ENCODE assay signal across 1 cellular context in the genomic region with DNA sequence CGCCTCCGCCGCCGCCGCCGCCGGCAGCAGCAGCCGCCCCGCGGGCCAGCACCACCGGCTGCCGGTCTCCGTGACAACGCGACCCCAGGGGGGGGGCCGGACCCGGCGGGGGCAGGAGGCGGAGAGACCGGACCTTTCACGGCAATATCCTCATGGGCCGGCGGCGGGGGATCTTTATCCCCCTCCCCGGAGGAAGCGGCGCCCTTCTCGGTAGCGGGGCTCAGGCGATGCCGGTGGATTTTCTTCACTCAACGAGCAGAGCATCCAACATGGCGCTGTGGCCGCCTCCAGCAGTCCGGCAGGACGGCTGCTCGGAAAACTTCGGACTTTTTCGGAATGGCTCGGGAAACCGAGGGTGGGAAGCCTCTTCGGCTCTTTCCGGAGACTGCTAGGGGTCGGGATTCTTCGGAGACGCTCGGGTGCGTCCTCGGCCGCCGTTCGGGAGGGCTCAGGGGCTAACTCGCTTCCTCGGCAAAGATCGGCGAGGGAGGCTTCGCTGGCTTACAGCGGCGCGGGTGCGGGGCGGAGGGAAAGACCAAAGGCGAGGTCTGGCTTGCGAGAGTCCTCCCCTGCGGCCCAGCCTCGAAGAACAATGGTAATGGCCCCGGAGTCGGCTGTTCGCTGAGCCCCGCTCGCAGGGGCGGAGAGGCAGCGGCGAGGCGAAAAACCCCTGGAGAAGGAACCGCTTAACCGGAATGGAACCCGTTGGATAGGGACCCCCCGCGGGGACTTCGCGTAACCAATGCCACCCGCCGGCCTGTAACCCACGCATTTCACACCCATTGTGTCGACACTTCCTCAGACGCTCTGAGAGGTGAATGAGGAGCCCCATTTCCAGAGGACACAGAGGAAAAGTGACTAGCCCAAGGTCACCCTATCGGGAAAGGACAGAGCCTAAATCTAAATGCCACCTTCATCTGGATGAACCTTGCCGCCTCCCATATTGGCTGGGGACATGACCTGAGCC.
A peak's percentile ranks its signal among the peaks of the same experiment; 100 is the strongest.
TF ChIP-seq lines count a peak whose summit lies in the region.

A gene with protein sequence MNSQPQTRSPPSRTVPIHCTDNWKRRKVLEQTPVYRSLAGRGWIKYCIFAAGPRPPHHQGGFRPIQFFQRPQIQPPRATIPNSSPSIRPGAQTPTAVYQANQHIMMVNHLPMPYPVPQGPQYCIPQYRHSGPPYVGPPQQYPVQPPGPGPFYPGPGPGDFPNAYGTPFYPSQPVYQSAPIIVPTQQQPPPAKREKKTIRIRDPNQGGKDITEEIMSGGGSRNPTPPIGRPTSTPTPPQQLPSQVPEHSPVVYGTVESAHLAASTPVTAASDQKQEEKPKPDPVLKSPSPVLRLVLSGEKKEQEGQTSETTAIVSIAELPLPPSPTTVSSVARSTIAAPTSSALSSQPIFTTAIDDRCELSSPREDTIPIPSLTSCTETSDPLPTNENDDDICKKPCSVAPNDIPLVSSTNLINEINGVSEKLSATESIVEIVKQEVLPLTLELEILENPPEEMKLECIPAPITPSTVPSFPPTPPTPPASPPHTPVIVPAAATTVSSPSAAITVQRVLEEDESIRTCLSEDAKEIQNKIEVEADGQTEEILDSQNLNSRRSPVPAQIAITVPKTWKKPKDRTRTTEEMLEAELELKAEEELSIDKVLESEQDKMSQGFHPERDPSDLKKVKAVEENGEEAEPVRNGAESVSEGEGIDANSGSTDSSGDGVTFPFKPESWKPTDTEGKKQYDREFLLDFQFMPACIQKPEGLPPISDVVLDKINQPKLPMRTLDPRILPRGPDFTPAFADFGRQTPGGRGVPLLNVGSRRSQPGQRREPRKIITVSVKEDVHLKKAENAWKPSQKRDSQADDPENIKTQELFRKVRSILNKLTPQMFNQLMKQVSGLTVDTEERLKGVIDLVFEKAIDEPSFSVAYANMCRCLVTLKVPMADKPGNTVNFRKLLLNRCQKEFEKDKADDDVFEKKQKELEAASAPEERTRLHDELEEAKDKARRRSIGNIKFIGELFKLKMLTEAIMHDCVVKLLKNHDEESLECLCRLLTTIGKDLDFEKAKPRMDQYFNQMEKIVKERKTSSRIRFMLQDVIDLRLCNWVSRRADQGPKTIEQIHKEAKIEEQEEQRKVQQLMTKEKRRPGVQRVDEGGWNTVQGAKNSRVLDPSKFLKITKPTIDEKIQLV (N-terminal part only) (minus strand): TSS at position 309 of the 967 bp plus-strand sequence. CDS start 174,155 bp downstream, outside the sequence.

TF ChIP-seq in HEK293, 187 proteins besides CTCF, POLR2A, EP300 and RAD21 (continued from another document and continues in another):
- TF ChIP-seq, protein P1, sequence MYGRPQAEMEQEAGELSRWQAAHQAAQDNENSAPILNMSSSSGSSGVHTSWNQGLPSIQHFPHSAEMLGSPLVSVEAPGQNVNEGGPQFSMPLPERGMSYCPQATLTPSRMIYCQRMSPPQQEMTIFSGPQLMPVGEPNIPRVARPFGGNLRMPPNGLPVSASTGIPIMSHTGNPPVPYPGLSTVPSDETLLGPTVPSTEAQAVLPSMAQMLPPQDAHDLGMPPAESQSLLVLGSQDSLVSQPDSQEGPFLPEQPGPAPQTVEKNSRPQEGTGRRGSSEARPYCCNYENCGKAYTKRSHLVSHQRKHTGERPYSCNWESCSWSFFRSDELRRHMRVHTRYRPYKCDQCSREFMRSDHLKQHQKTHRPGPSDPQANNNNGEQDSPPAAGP (tag by site-specific recombination; IDR thresholded peaks at IDR 0.05), result peak; percentile 28; the same call in 1 of the 2 replicates
- TF ChIP-seq ZFP69B (tag by site-specific recombination; IDR thresholded peaks at IDR 0.05) (peak; percentile 36; the same call in 1 of the 2 replicates), KLF1 (tag by site-specific recombination; IDR thresholded peaks at IDR 0.05) (0 out of 2 replicates have a peak, but pooled peaks have one; percentile 20), ZNF791 (tag by site-specific recombination; IDR thresholded peaks at IDR 0.05) (no peak), ZBTB48 (tag by site-specific recombination; IDR thresholded peaks at IDR 0.05) (peak; percentile 45; the same call in 1 of the 2 replicates), KLF9 (tag by site-specific recombination; IDR thresholded peaks at IDR 0.05; ENCODE audit: low read depth) (0 out of 2 replicates have a peak, but pooled peaks have one; percentile 26), EGR2 (tag by site-specific recombination; IDR thresholded peaks at IDR 0.05; ENCODE audit: low read depth) (peak; percentile 34), ZBTB20 (tag by site-specific recombination; IDR thresholded peaks at IDR 0.05) (peak; percentile 50; the same call in 1 of the 2 replicates), YY1 (tag by site-specific recombination; IDR thresholded peaks at IDR 0.05) (peak; percentile 87), ZNF610 (tag by site-specific recombination; IDR thresholded peaks at IDR 0.05; ENCODE audit: borderline replicate concordance) (peak; percentile 62; the same call in 1 of the 2 replicates), MEIS1 (CRISPR knock-in tag; IDR thresholded peaks at IDR 0.05; ENCODE audit: borderline replicate concordance) (no peak), ZNF2 (tag by site-specific recombination; IDR thresholded peaks at IDR 0.05) (peak; percentile 45; the same call in 1 of the 2 replicates), ZIC2 (tag by site-specific recombination; IDR thresholded peaks at IDR 0.05) (peak; percentile 57), ZNF830 (tag by site-specific recombination; IDR thresholded peaks at IDR 0.05; ENCODE audit: low read depth) (no peak), ZNF654 (tag by site-specific recombination; IDR thresholded peaks at IDR 0.05; ENCODE audit: low read depth) (no peak), ZNF48 (tag by site-specific recombination; IDR thresholded peaks at IDR 0.05) (no peak), ZFP37 (tag by site-specific recombination; IDR thresholded peaks at IDR 0.05) (0 out of 2 replicates have a peak, but pooled peaks have one; percentile 25), ZNF629 (tag by site-specific recombination; IDR thresholded peaks at IDR 0.05) (peak; percentile 37), ZNF777 (tag by site-specific recombination; IDR thresholded peaks at IDR 0.05; ENCODE audit: borderline replicate concordance) (no peak), ZNF121 (tag by site-specific recombination; IDR thresholded peaks at IDR 0.05) (no peak), ZFHX2 (tag by site-specific recombination; conservative IDR thresholded peaks at IDR 0.05) (peak; percentile 65), ZXDB (tag by site-specific recombination; IDR thresholded peaks at IDR 0.05) (peak; percentile 89), GLIS1 (tag by site-specific recombination; IDR thresholded peaks at IDR 0.05) (peak; percentile 66), ZNF561 (tag by site-specific recombination; IDR thresholded peaks at IDR 0.05; ENCODE audit: borderline replicate concordance) (peak; percentile 63; the same call in 1 of the 2 replicates), ZNF37A (tag by site-specific recombination; IDR thresholded peaks at IDR 0.05) (no peak), ZNF677 (tag by site-specific recombination; IDR thresholded peaks at IDR 0.05) (peak; percentile 47; the same call in 1 of the 2 replicates), KLF16 (tag by site-specific recombination; IDR thresholded peaks at IDR 0.05) (peak; percentile 74; the same call in 1 of the 2 replicates), ZNF10 (tag by site-specific recombination; IDR thresholded peaks at IDR 0.05) (0 out of 2 replicates have a peak, but pooled peaks have one; percentile 13), ZNF341 (tag by site-specific recombination; IDR thresholded peaks at IDR 0.05; ENCODE audit: low read depth) (peak; percentile 94), ZNF626 (tag by site-specific recombination; IDR thresholded peaks at IDR 0.05) (no peak), SP7 (tag by site-specific recombination; IDR thresholded peaks at IDR 0.05) (peak; percentile 70), RBAK (tag by site-specific recombination; IDR thresholded peaks at IDR 0.05) (no peak), ZNF544 (tag by site-specific recombination; IDR thresholded peaks at IDR 0.05) (no peak), ZNF324 (tag by site-specific recombination; IDR thresholded peaks at IDR 0.05) (peak; percentile 60; the same call in 1 of the 2 replicates), ZEB2 (tag by site-specific recombination; IDR thresholded peaks at IDR 0.05) (peak; percentile 90)
- TF ChIP-seq, protein P2, sequence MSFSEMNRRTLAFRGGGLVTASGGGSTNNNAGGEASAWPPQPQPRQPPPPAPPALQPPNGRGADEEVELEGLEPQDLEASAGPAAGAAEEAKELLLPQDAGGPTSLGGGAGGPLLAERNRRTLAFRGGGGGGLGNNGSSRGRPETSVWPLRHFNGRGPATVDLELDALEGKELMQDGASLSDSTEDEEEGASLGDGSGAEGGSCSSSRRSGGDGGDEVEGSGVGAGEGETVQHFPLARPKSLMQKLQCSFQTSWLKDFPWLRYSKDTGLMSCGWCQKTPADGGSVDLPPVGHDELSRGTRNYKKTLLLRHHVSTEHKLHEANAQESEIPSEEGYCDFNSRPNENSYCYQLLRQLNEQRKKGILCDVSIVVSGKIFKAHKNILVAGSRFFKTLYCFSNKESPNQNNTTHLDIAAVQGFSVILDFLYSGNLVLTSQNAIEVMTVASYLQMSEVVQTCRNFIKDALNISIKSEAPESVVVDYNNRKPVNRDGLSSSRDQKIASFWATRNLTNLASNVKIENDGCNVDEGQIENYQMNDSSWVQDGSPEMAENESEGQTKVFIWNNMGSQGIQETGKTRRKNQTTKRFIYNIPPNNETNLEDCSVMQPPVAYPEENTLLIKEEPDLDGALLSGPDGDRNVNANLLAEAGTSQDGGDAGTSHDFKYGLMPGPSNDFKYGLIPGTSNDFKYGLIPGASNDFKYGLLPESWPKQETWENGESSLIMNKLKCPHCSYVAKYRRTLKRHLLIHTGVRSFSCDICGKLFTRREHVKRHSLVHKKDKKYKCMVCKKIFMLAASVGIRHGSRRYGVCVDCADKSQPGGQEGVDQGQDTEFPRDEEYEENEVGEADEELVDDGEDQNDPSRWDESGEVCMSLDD (tag by site-specific recombination; IDR thresholded peaks at IDR 0.05), result peak; percentile 40; the same call in 1 of the 2 replicates
- TF ChIP-seq, protein P3, sequence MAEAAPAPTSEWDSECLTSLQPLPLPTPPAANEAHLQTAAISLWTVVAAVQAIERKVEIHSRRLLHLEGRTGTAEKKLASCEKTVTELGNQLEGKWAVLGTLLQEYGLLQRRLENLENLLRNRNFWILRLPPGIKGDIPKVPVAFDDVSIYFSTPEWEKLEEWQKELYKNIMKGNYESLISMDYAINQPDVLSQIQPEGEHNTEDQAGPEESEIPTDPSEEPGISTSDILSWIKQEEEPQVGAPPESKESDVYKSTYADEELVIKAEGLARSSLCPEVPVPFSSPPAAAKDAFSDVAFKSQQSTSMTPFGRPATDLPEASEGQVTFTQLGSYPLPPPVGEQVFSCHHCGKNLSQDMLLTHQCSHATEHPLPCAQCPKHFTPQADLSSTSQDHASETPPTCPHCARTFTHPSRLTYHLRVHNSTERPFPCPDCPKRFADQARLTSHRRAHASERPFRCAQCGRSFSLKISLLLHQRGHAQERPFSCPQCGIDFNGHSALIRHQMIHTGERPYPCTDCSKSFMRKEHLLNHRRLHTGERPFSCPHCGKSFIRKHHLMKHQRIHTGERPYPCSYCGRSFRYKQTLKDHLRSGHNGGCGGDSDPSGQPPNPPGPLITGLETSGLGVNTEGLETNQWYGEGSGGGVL (tag by site-specific recombination; IDR thresholded peaks at IDR 0.05), result peak; percentile 20; the same call in 1 of the 2 replicates
- TF ChIP-seq, protein P4, sequence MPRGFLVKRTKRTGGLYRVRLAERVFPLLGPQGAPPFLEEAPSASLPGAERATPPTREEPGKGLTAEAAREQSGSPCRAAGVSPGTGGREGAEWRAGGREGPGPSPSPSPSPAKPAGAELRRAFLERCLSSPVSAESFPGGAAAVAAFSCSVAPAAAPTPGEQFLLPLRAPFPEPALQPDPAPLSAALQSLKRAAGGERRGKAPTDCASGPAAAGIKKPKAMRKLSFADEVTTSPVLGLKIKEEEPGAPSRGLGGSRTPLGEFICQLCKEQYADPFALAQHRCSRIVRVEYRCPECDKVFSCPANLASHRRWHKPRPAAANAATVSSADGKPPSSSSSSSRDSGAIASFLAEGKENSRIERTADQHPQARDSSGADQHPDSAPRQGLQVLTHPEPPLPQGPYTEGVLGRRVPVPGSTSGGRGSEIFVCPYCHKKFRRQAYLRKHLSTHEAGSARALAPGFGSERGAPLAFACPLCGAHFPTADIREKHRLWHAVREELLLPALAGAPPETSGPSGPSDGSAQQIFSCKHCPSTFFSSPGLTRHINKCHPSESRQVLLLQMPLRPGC (tag by site-specific recombination; IDR thresholded peaks at IDR 0.05), result 0 out of 2 replicates have a peak, but pooled peaks have one; percentile 36
- TF ChIP-seq, protein P5, sequence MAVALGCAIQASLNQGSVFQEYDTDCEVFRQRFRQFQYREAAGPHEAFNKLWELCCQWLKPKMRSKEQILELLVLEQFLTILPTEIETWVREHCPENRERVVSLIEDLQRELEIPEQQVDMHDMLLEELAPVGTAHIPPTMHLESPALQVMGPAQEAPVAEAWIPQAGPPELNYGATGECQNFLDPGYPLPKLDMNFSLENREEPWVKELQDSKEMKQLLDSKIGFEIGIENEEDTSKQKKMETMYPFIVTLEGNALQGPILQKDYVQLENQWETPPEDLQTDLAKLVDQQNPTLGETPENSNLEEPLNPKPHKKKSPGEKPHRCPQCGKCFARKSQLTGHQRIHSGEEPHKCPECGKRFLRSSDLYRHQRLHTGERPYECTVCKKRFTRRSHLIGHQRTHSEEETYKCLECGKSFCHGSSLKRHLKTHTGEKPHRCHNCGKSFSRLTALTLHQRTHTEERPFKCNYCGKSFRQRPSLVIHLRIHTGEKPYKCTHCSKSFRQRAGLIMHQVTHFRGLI (tag by site-specific recombination; IDR thresholded peaks at IDR 0.05), result no peak
- TF ChIP-seq, protein P6, sequence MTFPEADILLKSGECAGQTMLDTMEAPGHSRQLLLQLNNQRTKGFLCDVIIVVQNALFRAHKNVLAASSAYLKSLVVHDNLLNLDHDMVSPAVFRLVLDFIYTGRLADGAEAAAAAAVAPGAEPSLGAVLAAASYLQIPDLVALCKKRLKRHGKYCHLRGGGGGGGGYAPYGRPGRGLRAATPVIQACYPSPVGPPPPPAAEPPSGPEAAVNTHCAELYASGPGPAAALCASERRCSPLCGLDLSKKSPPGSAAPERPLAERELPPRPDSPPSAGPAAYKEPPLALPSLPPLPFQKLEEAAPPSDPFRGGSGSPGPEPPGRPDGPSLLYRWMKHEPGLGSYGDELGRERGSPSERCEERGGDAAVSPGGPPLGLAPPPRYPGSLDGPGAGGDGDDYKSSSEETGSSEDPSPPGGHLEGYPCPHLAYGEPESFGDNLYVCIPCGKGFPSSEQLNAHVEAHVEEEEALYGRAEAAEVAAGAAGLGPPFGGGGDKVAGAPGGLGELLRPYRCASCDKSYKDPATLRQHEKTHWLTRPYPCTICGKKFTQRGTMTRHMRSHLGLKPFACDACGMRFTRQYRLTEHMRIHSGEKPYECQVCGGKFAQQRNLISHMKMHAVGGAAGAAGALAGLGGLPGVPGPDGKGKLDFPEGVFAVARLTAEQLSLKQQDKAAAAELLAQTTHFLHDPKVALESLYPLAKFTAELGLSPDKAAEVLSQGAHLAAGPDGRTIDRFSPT (tag by site-specific recombination; IDR thresholded peaks at IDR 0.05), result no peak
- TF ChIP-seq, protein P7, sequence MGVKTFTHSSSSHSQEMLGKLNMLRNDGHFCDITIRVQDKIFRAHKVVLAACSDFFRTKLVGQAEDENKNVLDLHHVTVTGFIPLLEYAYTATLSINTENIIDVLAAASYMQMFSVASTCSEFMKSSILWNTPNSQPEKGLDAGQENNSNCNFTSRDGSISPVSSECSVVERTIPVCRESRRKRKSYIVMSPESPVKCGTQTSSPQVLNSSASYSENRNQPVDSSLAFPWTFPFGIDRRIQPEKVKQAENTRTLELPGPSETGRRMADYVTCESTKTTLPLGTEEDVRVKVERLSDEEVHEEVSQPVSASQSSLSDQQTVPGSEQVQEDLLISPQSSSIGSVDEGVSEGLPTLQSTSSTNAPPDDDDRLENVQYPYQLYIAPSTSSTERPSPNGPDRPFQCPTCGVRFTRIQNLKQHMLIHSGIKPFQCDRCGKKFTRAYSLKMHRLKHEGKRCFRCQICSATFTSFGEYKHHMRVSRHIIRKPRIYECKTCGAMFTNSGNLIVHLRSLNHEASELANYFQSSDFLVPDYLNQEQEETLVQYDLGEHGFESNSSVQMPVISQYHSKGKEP (tag by site-specific recombination; IDR thresholded peaks at IDR 0.05), result peak; percentile 72
